Comparison of ENCODE assay signal across 1 cellular context in genomic region chr19:18333680-18334079, GRCh38.
TF ChIP-seq lines count a peak whose summit lies in the region.

No MANE protein-coding gene starts in this region.

TF ChIP-seq in K562, 482 proteins besides CTCF, POLR2A, EP300 and RAD21:
- no peak for TF ChIP-seq XRCC3 (IDR thresholded peaks at IDR 0.05)
- TF ChIP-seq CCNT2 (IDR thresholded peaks at IDR 0.05; ENCODE audit: borderline replicate concordance, extremely low read depth, insufficient read length, low read depth, low read length) = no peak
- no peak for TF ChIP-seq CREM (IDR thresholded peaks at IDR 0.05; ENCODE audit: low read depth)
- no peak for TF ChIP-seq ATF7 (IDR thresholded peaks at IDR 0.05)
- no peak for TF ChIP-seq ZNF224 (CRISPR knock-in tag; IDR thresholded peaks at IDR 0.05)
- TF ChIP-seq CEBPB (tag; IDR thresholded peaks at IDR 0.05) = peak; percentile 27; the same call in 1 of the 2 replicates
- no peak for TF ChIP-seq RB1 (IDR thresholded peaks at IDR 0.05; ENCODE audit: low read depth)
- no peak for TF ChIP-seq HDGF (IDR thresholded peaks at IDR 0.05)
- TF ChIP-seq CHCHD3 (CRISPR knock-in tag; IDR thresholded peaks at IDR 0.05) = no peak
- TF ChIP-seq E2F8 (IDR thresholded peaks at IDR 0.05; ENCODE audit: low read depth, partially characterized antibody) = no peak
- TF ChIP-seq BACH1 (tag; IDR thresholded peaks at IDR 0.05) = no peak
- TF ChIP-seq POLR2AphosphoS5 (IDR thresholded peaks at IDR 0.05; ENCODE audit: control insufficient read depth, insufficient read depth, low read depth, low read length) = no peak
- TF ChIP-seq NFE2 (IDR thresholded peaks at IDR 0.05; ENCODE audit: low read depth) = 0 out of 2 replicates have a peak, but pooled peaks have one; percentile 5
- TF ChIP-seq PTRF (tag; IDR thresholded peaks at IDR 0.05) = no peak
- TF ChIP-seq CBFA2T2 (conservative IDR thresholded peaks at IDR 0.05) = no peak
- TF ChIP-seq CEBPG (CRISPR knock-in tag; IDR thresholded peaks at IDR 0.05) = no peak
- TF ChIP-seq CEBPG (tag; conservative IDR thresholded peaks at IDR 0.05 in 1 of 2, IDR thresholded peaks at IDR 0.05 in 1 of 2) = no peak
